Comparison of ENCODE assay signal across 14 cellular contexts in the genomic region with DNA sequence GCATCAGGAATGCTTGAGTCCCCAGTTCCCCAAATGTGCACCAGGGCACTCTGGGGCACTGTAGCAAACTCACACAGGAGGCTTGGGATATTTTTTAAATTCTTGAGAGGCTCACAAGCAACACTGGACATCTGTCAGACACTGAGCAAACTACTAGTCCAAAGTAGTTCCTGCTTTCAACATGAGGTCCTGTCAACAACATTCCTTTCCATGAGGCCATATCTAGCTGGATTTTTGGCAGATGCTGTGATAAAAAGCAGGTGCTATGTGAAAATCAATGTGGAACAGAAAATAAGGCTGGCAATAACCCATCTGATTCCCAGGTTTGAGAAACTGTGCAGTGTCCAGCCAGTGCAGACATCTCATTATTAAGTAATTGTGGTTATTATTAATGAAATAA. TPM values are rescaled to one million over a fixed set of nuclear protein-coding genes. Genes with fewer than 3 reads are reported as not detected.
A peak's percentile ranks its signal among the peaks of the same experiment; 100 is the strongest.
DNase-seq lines count a peak whose midpoint lies in the region; ATAC-seq and TF ChIP-seq lines count a peak whose summit lies in the region.
"Had no signal": no experiment of that assay in that cellular context is flagged by ENCODE, and none has a peak within 500 bp of the region (broad histone marks: within the 10 kb centered on the region; RNA-seq: fewer than 3 reads in every experiment).

No MANE protein-coding gene starts in this region.

- peak; percentile 35 to 65 for ATAC-seq in left cardiac atrium
- no peak for ATAC-seq in omental fat pad (ENCODE audit: low FRiP score)
- no peak for ATAC-seq in GM18858 (IDR thresholded peaks at IDR 0.05; ENCODE audit: unreplicated experiment)
- ATAC-seq: HCT116 had no signal

- no peak for TF ChIP-seq POLR2A in sigmoid colon (IDR thresholded peaks at IDR 0.05)

- no peak overlapping the region for H3K4me3 ChIP-seq in brain microvascular endothelial cell (ENCODE audit: low read depth, low read length)
- H3K4me3 ChIP-seq in sigmoid colon, result no peak overlapping the region
- no peak overlapping the region for H3K4me3 ChIP-seq in colonic mucosa
- H3K4me3 ChIP-seq: esophagus squamous epithelium, PC-9 had no signal

- H3K27me3 ChIP-seq in brain microvascular endothelial cell (replicated peaks), result no peaks in the 10 kb centered on the region
- H3K27me3 ChIP-seq in sigmoid colon, result no peaks in the 10 kb centered on the region
- H3K27me3 ChIP-seq in colonic mucosa, result no peaks in the 10 kb centered on the region
- H3K27me3 ChIP-seq: esophagus squamous epithelium had no signal

- H3K9ac ChIP-seq in colonic mucosa (ENCODE audit: low read depth in 2 of 2, low read length in 2 of 2), result no peak overlapping the region
- H3K9ac ChIP-seq: KMS-11 had no signal

- TF ChIP-seq CTCF in brain microvascular endothelial cell (IDR thresholded peaks at IDR 0.05; ENCODE audit: low read depth, low read length, missing control alignments), result no peak
- TF ChIP-seq CTCF in sigmoid colon (IDR thresholded peaks at IDR 0.05), result no peak
- TF ChIP-seq CTCF in omental fat pad (IDR thresholded peaks at IDR 0.05), result no peak
- TF ChIP-seq CTCF in colonic mucosa (IDR thresholded peaks at IDR 0.05), result no peak

- H3K4me1 ChIP-seq in sigmoid colon (peaks cover 0 to 49% (median 41%) of the 10 kb centered on the region in 4 donors), colonic mucosa (no peaks in the 10 kb centered on the region)

- H3K9me3 ChIP-seq in sigmoid colon, result no peaks in the 10 kb centered on the region
- H3K9me3 ChIP-seq in colonic mucosa, result no peaks in the 10 kb centered on the region

- in situ Hi-C loops in brain microvascular endothelial cell (cut with HindIII; ENCODE audit: low pct_ligation_motif_present, low sequenced_read_pairs), result no loop called here

- TF ChIP-seq EP300 in sigmoid colon (IDR thresholded peaks at IDR 0.05), result no peak

- peak; percentile 85 for DNase-seq in HCEC 1CT
- DNase-seq in brain microvascular endothelial cell, result peak; percentile 47
- DNase-seq in left cardiac atrium, result no peak
- no peak for DNase-seq in sigmoid colon
- DNase-seq in NCI-H1092 (lab: John Stamatoyannopoulos, UW), result no peak
- DNase-seq in omental fat pad (ENCODE audit: low spot score), result no peak
- no peak for DNase-seq in colonic mucosa
- DNase-seq: anterior cingulate cortex, esophagus squamous epithelium, T1000 had no signal

- H3K27ac ChIP-seq in brain microvascular endothelial cell, result peak overlapping the region; percentile 67
- peak overlapping the region; percentile 47 to 67 (median 56) for H3K27ac ChIP-seq in sigmoid colon
- H3K27ac ChIP-seq in colonic mucosa, result no peak overlapping the region
- H3K27ac ChIP-seq: KMS-11 had no signal

- peaks cover 21% of the 10 kb centered on the region for H3K36me3 ChIP-seq in brain microvascular endothelial cell (replicated peaks)
- peaks cover 0 to 3% (median 0%) of the 10 kb centered on the region in 4 donors for H3K36me3 ChIP-seq in sigmoid colon
- no peaks in the 10 kb centered on the region for H3K36me3 ChIP-seq in colonic mucosa

- intact Hi-C loops in left cardiac atrium (cut with DNase I) (no loop called here), sigmoid colon (cut with DNase I) (no loop called here), colonic mucosa (cut with DNase I) (loop anchor here (10.0 kb wide), 1 partner anchor 210 kb away; no protein-coding TSS in a partner anchor)

RNA-seq across cellular contexts. Expression of gene STARD13, which starts 50.5 kb away (rescaled TPM):
- 10 to 100 TPM; 26.8 to 33.3 TPM for total RNA-seq in left cardiac atrium
- 100 to 1,000 TPM in 1 of 4 donors, 10 to 100 TPM in 3; 66.7 to 102 (median 81.8) TPM for total RNA-seq in sigmoid colon
- polyA plus RNA-seq in sigmoid colon, result 10 to 100 TPM in 1 of 3 donors, 1 to 10 TPM in 2; 3.7 to 14.1 (median 6.0) TPM
- total RNA-seq in omental fat pad, result 10 to 100 TPM; 31.1 to 63.4 (median 38.9) TPM
- 10 to 100 TPM; 21.3 to 30.2 TPM for total RNA-seq in colonic mucosa

Comparison
In these comparisons a context has a peak if more than half of its experiments do, and no peak if none do; other contexts are left out.
1. DNase-seq: peak in HCEC 1CT (single experiment) and brain microvascular endothelial cell (single experiment); none in left cardiac atrium (single experiment), sigmoid colon (single experiment), NCI-H1092 (single experiment), omental fat pad (single experiment) and colonic mucosa (single experiment).
2. ATAC-seq: peak in left cardiac atrium (2 of 2); none in omental fat pad (single experiment) and GM18858 (single experiment).